13 cellular contexts compared by ENCODE assay signal in genomic region chr9:137815256-137816255, GRCh38.
"Had no signal": no experiment of that assay in that cellular context is flagged by ENCODE, and none has a peak within 500 bp of the region (broad histone marks: within the 10 kb centered on the region; RNA-seq: fewer than 3 reads in every experiment).

No MANE protein-coding gene starts in this region.

- H3K9me3 ChIP-seq: left ventricle myocardium inferior had no signal

- H3K4me3 Mint-ChIP-seq: activated CD4-positive, alpha-beta memory T cell treated with anti-CD3 and anti-CD28 coated beads for 36 hours; activated naive CD8-positive, alpha-beta T cell treated with anti-CD3 and anti-CD28 coated beads for 36 hours; activated T-helper 1 cell treated with anti-CD3 and anti-CD28 coated beads, Interleukin-12 subunit alpha, Interleukin-12 subunit beta, Interleukin-2, Interleukin-4 antibody, amounts not matched to agents 30 ng/mL and 10 ng/mL and 1 ng/mL, durations not matched to agents 14 hours and 24 hours and 36 hours; neural progenitor cell had no signal

- H2AFZ ChIP-seq: neural progenitor cell, parathyroid adenoma had no signal

- H3K27ac ChIP-seq: left ventricle myocardium inferior, neural progenitor cell, parathyroid adenoma had no signal

- H3K27ac Mint-ChIP-seq: activated naive CD8-positive, alpha-beta T cell treated with anti-CD3 and anti-CD28 coated beads for 36 hours; activated T-helper 1 cell treated with anti-CD3 and anti-CD28 coated beads, Interleukin-12 subunit alpha, Interleukin-12 subunit beta, Interleukin-2, Interleukin-4 antibody, amounts not matched to agents 30 ng/mL and 10 ng/mL and 1 ng/mL, durations not matched to agents 14 hours and 24 hours and 36 hours had no signal

- H3K4me1 ChIP-seq: neural progenitor cell, parathyroid adenoma had no signal

- H3K79me2 ChIP-seq: parathyroid adenoma had no signal

- H3K9ac ChIP-seq: neural progenitor cell, parathyroid adenoma had no signal

- H3K4me1 Mint-ChIP-seq: activated naive CD8-positive, alpha-beta T cell treated with anti-CD3 and anti-CD28 coated beads for 36 hours; neural progenitor cell had no signal

- H3K9me3 Mint-ChIP-seq: activated T-helper 1 cell treated with anti-CD3 and anti-CD28 coated beads, Interleukin-12 subunit alpha, Interleukin-12 subunit beta, Interleukin-2, Interleukin-4 antibody, amounts not matched to agents 30 ng/mL and 10 ng/mL and 1 ng/mL, durations not matched to agents 14 hours and 24 hours and 36 hours had no signal

- DNase-seq: activated CD4-positive, alpha-beta memory T cell treated with anti-CD3 and anti-CD28 coated beads for 36 hours; activated naive CD8-positive, alpha-beta T cell treated with anti-CD3 and anti-CD28 coated beads for 36 hours; anterior cingulate cortex; foreskin melanocyte; head of caudate nucleus; left ventricle myocardium inferior; mesendoderm; small intestine; T-helper 9 cell; trophoblast cell had no signal

- H3K4me3 ChIP-seq: left ventricle myocardium inferior, neural progenitor cell had no signal

- H3K4me2 ChIP-seq: neural progenitor cell had no signal

- H3K36me3 ChIP-seq: neural progenitor cell had no signal

- H3K27me3 ChIP-seq: neural progenitor cell had no signal

- H3K27me3 Mint-ChIP-seq: activated CD4-positive, alpha-beta memory T cell treated with anti-CD3 and anti-CD28 coated beads for 36 hours; activated naive CD8-positive, alpha-beta T cell treated with anti-CD3 and anti-CD28 coated beads for 36 hours had no signal
